ENCODE assay signal across 8 cellular contexts in the genomic region with DNA sequence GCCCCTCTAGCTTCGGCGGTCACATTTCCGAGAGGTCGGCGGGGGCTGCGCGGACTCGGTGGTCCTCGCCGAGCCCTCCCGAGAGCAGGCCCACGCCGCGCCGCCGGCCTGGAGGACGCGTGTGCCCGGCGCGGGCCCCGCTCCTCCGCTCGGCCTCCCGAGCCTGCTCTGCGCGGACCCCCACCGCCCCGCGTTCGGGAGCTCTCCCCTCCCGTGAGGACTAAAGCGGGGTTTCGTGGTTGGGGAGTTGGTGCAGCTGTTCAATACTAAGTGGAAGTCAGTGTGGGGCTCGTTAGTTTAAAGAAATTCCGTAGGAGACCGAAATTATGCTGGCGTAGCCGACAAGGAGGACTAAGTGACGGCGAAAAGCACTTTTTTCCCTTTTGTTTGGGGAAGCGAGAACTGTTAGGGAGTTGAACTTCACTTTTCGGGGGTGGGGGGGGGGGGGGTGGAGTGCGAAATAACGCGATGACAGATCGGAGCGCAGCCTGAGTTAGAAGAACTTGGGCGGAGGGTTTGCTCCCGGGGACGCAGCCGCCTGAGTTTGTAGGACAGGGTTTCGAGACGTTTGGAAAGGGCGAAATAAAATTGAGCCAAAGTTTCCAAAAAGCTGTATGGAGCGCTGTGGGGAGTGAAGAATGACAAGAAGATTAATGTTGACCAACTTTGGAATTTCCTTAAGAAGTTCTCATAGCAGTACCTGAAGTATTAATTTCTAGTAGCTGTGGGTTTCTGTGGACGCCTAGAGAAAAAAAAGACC. TPM values are rescaled to one million over a fixed set of nuclear protein-coding genes. Genes with fewer than 3 reads are reported as not detected.
DNase-seq lines count a peak whose midpoint lies in the region; ATAC-seq and TF ChIP-seq lines count a peak whose summit lies in the region.

No MANE protein-coding gene starts in this region.

- no peaks in the 10 kb centered on the region for H3K9me3 Mint-ChIP-seq in activated T-cell treated with anti-CD3 and anti-CD28 coated beads, Interleukin-2, amount 50 U/mL, for 72 hours

- peak overlapping the region; percentile 89 for H3K23ac ChIP-seq in neuronal stem cell (ENCODE audit: low read depth, low read length, poor library complexity)

- H2BK12ac ChIP-seq in neuronal stem cell (ENCODE audit: low read length): no peak overlapping the region

- H3K79me1 ChIP-seq in neuronal stem cell (ENCODE audit: low read depth, low read length): peaks cover 4% of the 10 kb centered on the region

- no peak overlapping the region for H2AFZ ChIP-seq in neuronal stem cell (ENCODE audit: low read length)

- H3K4me2 ChIP-seq in neuronal stem cell (ENCODE audit: insufficient read depth, low read length, poor library complexity, severe bottlenecking): peak overlapping the region; percentile 58

- H3K18ac ChIP-seq in neuronal stem cell (ENCODE audit: low read length): peak overlapping the region; percentile 97

- H3K36me3 Mint-ChIP-seq in activated T-cell treated with anti-CD3 and anti-CD28 coated beads, Interleukin-2, amount 50 U/mL, for 72 hours (ENCODE audit: insufficient read depth in 2 of 2): peaks cover 2 to 7% of the 10 kb centered on the region in 2 donors

- peak overlapping the region; percentile 97 for H2AK5ac ChIP-seq in neuronal stem cell (ENCODE audit: low read depth, low read length)

- peaks cover 51% of the 10 kb centered on the region for H3K4me1 Mint-ChIP-seq in activated T-cell treated with anti-CD3 and anti-CD28 coated beads, Interleukin-2, amount 50 U/mL, for 72 hours (ENCODE audit: low read depth)

- no peaks in the 10 kb centered on the region for H3K27me3 Mint-ChIP-seq in activated T-cell treated with anti-CD3 and anti-CD28 coated beads, Interleukin-2, amount 50 U/mL, for 72 hours (ENCODE audit: low read depth)

- peaks cover 3 to 10% of the 10 kb centered on the region in 2 donors for H3K4me1 ChIP-seq in neuronal stem cell (ENCODE audit: control insufficient read depth in 2 of 2, insufficient read depth in 1 of 2, low read depth in 1 of 2, low read length in 2 of 2)

- DNase-seq in AG08395 (ENCODE audit: low spot score): peak; percentile 58
- peak; percentile 50 for DNase-seq in NCI-H748 (lab: John Stamatoyannopoulos, UW; ENCODE audit: unreplicated experiment)
- peak; percentile 42 to 51 for DNase-seq in activated T-cell treated with anti-CD3 and anti-CD28 coated beads, Interleukin-2, amount 50 U/mL, for 72 hours
- DNase-seq in fibroblast of peridontal ligament (ENCODE audit: extremely low read depth): peak; percentile 58
- no peak for DNase-seq in neuronal stem cell (ENCODE audit: low spot score)
- DNase-seq in DMS79 (lab: John Stamatoyannopoulos, UW): no peak

- H4K8ac ChIP-seq in neuronal stem cell (ENCODE audit: low read depth, low read length): no peak overlapping the region

- H3K14ac ChIP-seq in neuronal stem cell (ENCODE audit: low read length): peak overlapping the region; percentile 56

- H3K27ac ChIP-seq in neuronal stem cell (replicated peaks; ENCODE audit: low read length): peak overlapping the region; percentile 95

- H4K91ac ChIP-seq in neuronal stem cell (ENCODE audit: low read depth, low read length, poor library complexity): peak overlapping the region; percentile 72

- peak; percentile 40 for TF ChIP-seq POLR2A in GM19193 (IDR thresholded peaks at IDR 0.05; ENCODE audit: extremely low read depth, insufficient read depth, insufficient read length)

- peak overlapping the region; percentile 96 for H2BK5ac ChIP-seq in neuronal stem cell (ENCODE audit: low read length)

- peak overlapping the region; percentile 66 for H3K4ac ChIP-seq in neuronal stem cell (ENCODE audit: low read length)

- peak overlapping the region; percentile 87 for H2BK120ac ChIP-seq in neuronal stem cell (ENCODE audit: low read depth, low read length)

- peak overlapping the region; percentile 92 for H3K9ac ChIP-seq in neuronal stem cell (ENCODE audit: low read depth, low read length, poor library complexity)

- peak overlapping the region; percentile 98 to 100 for H3K4me3 Mint-ChIP-seq in activated T-cell treated with anti-CD3 and anti-CD28 coated beads, Interleukin-2, amount 50 U/mL, for 72 hours

- peaks cover 0 to 9% of the 10 kb centered on the region in 2 donors for H3K9me3 ChIP-seq in neuronal stem cell (replicated peaks in 1 of 2; ENCODE audit: control insufficient read depth in 2 of 2, insufficient read depth in 1 of 2, low read depth in 1 of 2, low read length in 2 of 2)

- H3K36me3 ChIP-seq in neuronal stem cell (replicated peaks in 1 of 2; ENCODE audit: control insufficient read depth in 2 of 2, insufficient read depth in 2 of 2, low read length in 2 of 2): peaks cover 0 to 29% of the 10 kb centered on the region in 2 donors

- no CpG with 5 or more reads among the region's 57 CpGs for WGBS in neuronal stem cell (ENCODE audit: extremely low coverage in 2 of 2, insufficient read length in 2 of 2, insufficient replicate concordance in 1 of 2), 2 donors

- H3K27me3 ChIP-seq in neuronal stem cell (ENCODE audit: control insufficient read depth in 3 of 3, insufficient read depth in 3 of 3, low read depth in 1 of 3, low read length in 3 of 3): no peaks in the 10 kb centered on the region

- peak overlapping the region; percentile 97 to 98 for H3K4me3 ChIP-seq in neuronal stem cell (ENCODE audit: low read length in 2 of 2)

- H2BK15ac ChIP-seq in neuronal stem cell (ENCODE audit: low read length): peak overlapping the region; percentile 81

- H3K27ac Mint-ChIP-seq in activated T-cell treated with anti-CD3 and anti-CD28 coated beads, Interleukin-2, amount 50 U/mL, for 72 hours: peak overlapping the region; percentile 98

- ATAC-seq in activated T-cell treated with anti-CD3 and anti-CD28 coated beads, Interleukin-2, amount 50 U/mL, for 72 hours (replicated peaks in 1 of 2): no peak
- ATAC-seq in HG03565 (IDR thresholded peaks at IDR 0.05; ENCODE audit: unreplicated experiment): no peak

RNA-seq across cellular contexts. Expression of a gene that starts 1.3 kb away (rescaled TPM):
- total RNA-seq in activated T-cell treated with anti-CD3 and anti-CD28 coated beads, Interleukin-2, amount 50 U/mL, for 72 hours: 10 to 100 TPM; 62.0 to 64.2 TPM
- 174 TPM for polyA plus RNA-seq in neuronal stem cell (2013, experiment 1 of 2)
- 177 TPM for polyA plus RNA-seq in neuronal stem cell (2013, experiment 2 of 2)

Comparison
In these comparisons a context has a peak if more than half of its experiments do, and no peak if none do; other contexts are left out.
1. DNase-seq: peak in AG08395 (single experiment), NCI-H748 (single experiment), activated T-cell treated with anti-CD3 and anti-CD28 coated beads, Interleukin-2, amount 50 U/mL, for 72 hours (2 of 2) and fibroblast of peridontal ligament (single experiment); none in neuronal stem cell (single experiment) and DMS79 (single experiment).